In genomic region chr10:85061401-85061800, GRCh38 we compare ENCODE assay signal across 28 cellular contexts.
"Had no signal": no experiment of that assay in that cellular context is flagged by ENCODE, and none has a peak within 500 bp of the region (broad histone marks: within the 10 kb centered on the region; RNA-seq: fewer than 3 reads in every experiment).

No MANE protein-coding gene starts in this region.

- ATAC-seq: activated CD8-positive, alpha-beta T cell treated with anti-CD3 and anti-CD28 coated beads for 36 hours; activated naive CD8-positive, alpha-beta T cell treated with anti-CD3 and anti-CD28 coated beads, Interleukin-2, amount 50 U/mL, for 24 hours; activated T-cell treated with anti-CD3 and anti-CD28 coated beads, Interleukin-2, amount 50 U/mL, for 4 hours had no signal

- DNase-seq: activated B cell treated with CpG ODN at 0.5 μM for 24 hours; activated CD4-positive, alpha-beta memory T cell treated with anti-CD3 and anti-CD28 coated beads for 36 hours; activated CD4-positive, alpha-beta T cell treated with anti-CD3 and anti-CD28 coated beads for 4 hours; activated CD4-positive, alpha-beta T cell treated with anti-CD3 and anti-CD28 coated beads, Interleukin-2, amount 10 ng/mL, durations not matched to agents 24 days and 14 days; activated CD4-positive, alpha-beta T cell treated with anti-CD3 and anti-CD28 coated beads, Interleukin-2, amount 50 U/mL, for 1 hour; activated CD4-positive, alpha-beta T cell treated with anti-CD3 and anti-CD28 coated beads, Interleukin-2, amount 50 U/mL, for 4 hours; activated CD4-positive, CD25-positive, alpha-beta regulatory T cell treated with anti-CD3 and anti-CD28 coated beads, Interleukin-2, amount 50 U/mL, for 72 hours; activated CD8-positive, alpha-beta memory T cell treated with anti-CD3 and anti-CD28 coated beads, Interleukin-2, amount 50 U/mL, for 4 hours; activated CD8-positive, alpha-beta T cell treated with anti-CD3 and anti-CD28 coated beads for 36 hours; activated effector memory CD4-positive, alpha-beta T cell treated with Interleukin-2 at 50 U/mL for 16 hours; activated gamma-delta T cell; activated naive CD4-positive, alpha-beta T cell treated with anti-CD3 and anti-CD28 coated beads, Interleukin-2, amount 10 ng/mL, durations not matched to agents 7 days and 5 days; activated naive CD4-positive, alpha-beta T cell treated with Interleukin-2 at 50 U/mL for 16 hours; activated naive CD8-positive, alpha-beta T cell treated with anti-CD3 and anti-CD28 coated beads, Interleukin-2, amount 10 ng/mL, durations not matched to agents 7 days and 5 days; activated naive CD8-positive, alpha-beta T cell treated with anti-CD3 and anti-CD28 coated beads, Interleukin-2, amount 50 U/mL, for 24 hours; activated T-cell treated with anti-CD3 and anti-CD28 coated beads for 4 hours; activated T-cell treated with anti-CD3 and anti-CD28 coated beads, Interleukin-2, amount 50 U/mL, for 1 hour; activated T-cell treated with anti-CD3 and anti-CD28 coated beads, Interleukin-2, amount 50 U/mL, for 4 hours; amygdala; anterior cingulate cortex; caudate nucleus; cerebellar nuclear complex; T-helper 1 cell; T-helper 2 cell; T-helper 9 cell had no signal

- H3K36me3 ChIP-seq: ascending aorta, cardiac muscle cell had no signal

- H3K9me3 ChIP-seq: ascending aorta had no signal

- H3K27ac ChIP-seq: ascending aorta, cardiac muscle cell, VCaP had no signal

- H3K4me3 ChIP-seq: ascending aorta, cardiac muscle cell had no signal

- H3K27me3 ChIP-seq: ascending aorta, cardiac muscle cell had no signal

- H3K4me1 ChIP-seq: ascending aorta had no signal
